ENCODE assay signal across 13 cellular contexts in the genomic region with DNA sequence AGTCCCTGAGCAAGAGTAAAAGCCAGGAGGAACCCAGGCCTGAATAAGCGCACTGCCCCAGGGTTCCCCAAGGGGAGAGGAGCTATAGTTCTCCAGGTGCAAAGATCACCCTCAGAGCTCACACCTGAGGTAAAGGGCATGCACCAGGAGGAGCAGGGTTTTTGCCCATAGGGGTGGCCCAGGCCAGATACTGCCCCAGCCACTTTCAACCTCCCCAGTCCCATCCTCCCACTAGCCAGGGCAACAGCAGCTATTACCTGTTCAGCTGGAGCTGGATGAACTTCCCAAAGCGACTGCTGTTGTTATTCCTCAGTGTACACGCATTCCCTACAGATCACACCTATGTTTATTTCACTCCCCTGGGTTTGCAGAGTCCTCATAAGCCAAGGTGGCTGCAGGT. TPM values are rescaled to one million over a fixed set of nuclear protein-coding genes. Genes with fewer than 3 reads are reported as not detected.
DNase-seq lines count a peak whose midpoint lies in the region; ATAC-seq and TF ChIP-seq lines count a peak whose summit lies in the region.
"Had no signal": no experiment of that assay in that cellular context is flagged by ENCODE, and none has a peak within 500 bp of the region (broad histone marks: within the 10 kb centered on the region; RNA-seq: fewer than 3 reads in every experiment).

No MANE protein-coding gene starts in this region.

- no peaks in the 10 kb centered on the region for H3K9me3 Mint-ChIP-seq in MCF 10A (ENCODE audit: unreplicated experiment)
- H3K9me3 Mint-ChIP-seq: CD8-positive, alpha-beta memory T cell; HFFc6 had no signal

- intact Hi-C loops in MCF 10A (cut with micrococcal nuclease) = no loop called here
- intact Hi-C loops in breast epithelium (cut with DNase I; ENCODE audit: low total_unique reads) = no loop called here

- H3K27me3 Mint-ChIP-seq in MCF 10A (ENCODE audit: insufficient read depth, unreplicated experiment) = no peaks in the 10 kb centered on the region

- no peaks in the 10 kb centered on the region for H3K4me1 Mint-ChIP-seq in MCF 10A (ENCODE audit: insufficient read depth, unreplicated experiment)
- H3K4me1 Mint-ChIP-seq: CD8-positive, alpha-beta memory T cell had no signal

- ATAC-seq in esophagus mucosa = peak; percentile 6
- no peak for ATAC-seq in HG02623 (IDR thresholded peaks at IDR 0.05; ENCODE audit: unreplicated experiment)
- no peak for ATAC-seq in HG03521 (IDR thresholded peaks at IDR 0.05; ENCODE audit: unreplicated experiment)

- H3K36me3 ChIP-seq in breast epithelium = no peaks in the 10 kb centered on the region

- no peak overlapping the region for H3K27ac ChIP-seq in breast epithelium
- peak overlapping the region; percentile 10; the same call in 1 of the 2 replicates for H3K27ac ChIP-seq in RWPE1
- H3K27ac ChIP-seq: BLaER1 had no signal

- H3K4me3 Mint-ChIP-seq in MCF 10A (ENCODE audit: unreplicated experiment) = no peak overlapping the region
- H3K4me3 Mint-ChIP-seq: CD8-positive, alpha-beta memory T cell; HFFc6 had no signal

- no TSS peak for BruUV-seq in MCF 10A (replicated peaks; lab: Mats Ljungman, UMichigan)

- CTCF ChIA-PET in MCF 10A (lab: Yijun Ruan, JAX) = interaction anchor here (0.8 to 1.0 kb wide), 2 partner anchors 19 to 36 kb away, joined by 3 read pairs; no protein-coding TSS in a partner anchor
- CTCF ChIA-PET in RWPE1 (lab: Yijun Ruan, JAX) = no interaction called here

- peaks cover 41% of the 10 kb centered on the region for H3K36me3 Mint-ChIP-seq in MCF 10A (ENCODE audit: insufficient read depth, unreplicated experiment)

- POLR2A ChIA-PET in MCF 10A (lab: Yijun Ruan, JAX) (interaction anchor here (1.2 to 1.7 kb wide), 3 partner anchors 10 to 20 kb away, joined by 3 to 11 read pairs (median 4); a partner anchor contains a TSS), RWPE1 (lab: Yijun Ruan, JAX; ENCODE audit: low non-redundant PET) (interaction anchor here (1.1 kb wide), 1 partner anchor 13 kb away, joined by 3 read pairs; no protein-coding TSS in a partner anchor)

- no peaks in the 10 kb centered on the region for H3K4me1 ChIP-seq in breast epithelium
- H3K4me1 ChIP-seq: BLaER1, Caco-2 had no signal

- peak overlapping the region; percentile 35 for H3K27ac Mint-ChIP-seq in MCF 10A (ENCODE audit: low read depth, unreplicated experiment)
- H3K27ac Mint-ChIP-seq: HFFc6 had no signal

- DNase-seq in MCF 10A (ENCODE audit: unreplicated experiment) (no peak), breast epithelium (ENCODE audit: low spot score in 2 of 2) (no peak), RWPE1 (ENCODE audit: low spot score) (no peak), hippocampal formation (lab: John Stamatoyannopoulos, UW) (no peak)
- DNase-seq: Caco-2; CD8-positive, alpha-beta memory T cell; HCEC 1CT; HFFc6; IMR-90 had no signal

- no peaks in the 10 kb centered on the region for H3K9me3 ChIP-seq in breast epithelium
- H3K9me3 ChIP-seq: BLaER1, Caco-2 had no signal

- TF ChIP-seq POLR2A in breast epithelium (IDR thresholded peaks at IDR 0.05) = no peak

- H3K4me3 ChIP-seq in breast epithelium = no peak overlapping the region
- H3K4me3 ChIP-seq: BLaER1 had no signal

- no peaks in the 10 kb centered on the region for H3K27me3 ChIP-seq in breast epithelium
- H3K27me3 ChIP-seq: BLaER1 had no signal

- no peak for TF ChIP-seq CTCF in MCF 10A (IDR thresholded peaks at IDR 0.05; ENCODE audit: unreplicated experiment)
- TF ChIP-seq CTCF in breast epithelium (IDR thresholded peaks at IDR 0.05) = no peak
- no peak for TF ChIP-seq CTCF in RWPE1 (conservative IDR thresholded peaks at IDR 0.05; ENCODE audit: low read depth)

RNA-seq across cellular contexts. Expression of a gene that starts 19.8 kb away (rescaled TPM):
- 64.7 and 72.2 TPM in 2 replicates for total RNA-seq in MCF 10A (2022)
- 10 to 100 TPM; 28.6 to 86.9 (median 71.3) TPM for total RNA-seq in breast epithelium
- total RNA-seq in esophagus mucosa = 73.3 TPM

RNA-seq across cellular contexts. Expression of a gene that starts 19.9 kb away (rescaled TPM):
- total RNA-seq in MCF 10A (2022) = 7.5 and 9.8 TPM in 2 replicates
- total RNA-seq in breast epithelium = 1 to 10 TPM; 4.0 to 6.2 (median 5.1) TPM
- total RNA-seq in esophagus mucosa = 14.3 TPM

RNA-seq across cellular contexts. Expression of a gene that starts 28.4 kb away (rescaled TPM):
- total RNA-seq in MCF 10A (2022) (33.9 and 35.5 TPM in 2 replicates), breast epithelium (10 to 100 TPM; 19.0 to 33.7 (median 29.3) TPM), esophagus mucosa (24.4 TPM)

RNA-seq across cellular contexts. Expression of a gene that starts 29.9 kb away (rescaled TPM):
- 88.7 and 91.5 TPM in 2 replicates for total RNA-seq in MCF 10A (2022)
- total RNA-seq in breast epithelium = 10 to 100 TPM; 60.6 to 85.5 (median 84.0) TPM
- 43.6 TPM for total RNA-seq in esophagus mucosa
